Comparison of ENCODE assay signal across 28 cellular contexts in genomic region chr5:154606675-154607321, GRCh38.
"Had no signal": no experiment of that assay in that cellular context is flagged by ENCODE, and none has a peak within 500 bp of the region (broad histone marks: within the 10 kb centered on the region; RNA-seq: fewer than 3 reads in every experiment).

No MANE protein-coding gene starts in this region.

- ATAC-seq: activated naive CD8-positive, alpha-beta T cell treated with anti-CD3 and anti-CD28 coated beads, Interleukin-2, amount 50 U/mL, for 24 hours; activated T-cell treated with anti-CD3 and anti-CD28 coated beads, Interleukin-2, amount 50 U/mL, for 4 hours; Panc1; SK-N-SH treated with all-trans-retinoic acid at 6 μM for 48 hours; T-cell; T-helper 17 cell had no signal

- H3K36me3 ChIP-seq: brain microvascular endothelial cell, cardiac muscle cell had no signal

- H3K27ac Mint-ChIP-seq: activated B cell treated with CpG ODN at 0.5 μM for 24 hours; activated CD4-positive, alpha-beta memory T cell treated with anti-CD3 and anti-CD28 coated beads for 36 hours; activated naive CD4-positive, alpha-beta T cell treated with anti-CD3 and anti-CD28 coated beads, Interleukin-2, amount 10 ng/mL, durations not matched to agents 7 days and 5 days; activated naive CD8-positive, alpha-beta T cell; activated naive CD8-positive, alpha-beta T cell treated with anti-CD3 and anti-CD28 coated beads, Interleukin-2, amount 50 U/mL, for 24 hours; T-cell; T-helper 17 cell had no signal

- H3K4me3 Mint-ChIP-seq: activated B cell treated with CpG ODN at 0.5 μM for 24 hours; activated CD4-positive, alpha-beta memory T cell treated with anti-CD3 and anti-CD28 coated beads for 36 hours; activated naive CD4-positive, alpha-beta T cell treated with anti-CD3 and anti-CD28 coated beads, Interleukin-2, amount 10 ng/mL, durations not matched to agents 7 days and 5 days; activated naive CD8-positive, alpha-beta T cell; activated naive CD8-positive, alpha-beta T cell treated with anti-CD3 and anti-CD28 coated beads, Interleukin-2, amount 50 U/mL, for 24 hours; activated T-cell treated with anti-CD3 and anti-CD28 coated beads, Interleukin-2, amount 50 U/mL, for 4 hours; central memory CD8-positive, alpha-beta T cell; T-cell; T-helper 17 cell had no signal

- H3K36me3 Mint-ChIP-seq: activated CD4-positive, alpha-beta memory T cell treated with anti-CD3 and anti-CD28 coated beads for 36 hours; activated naive CD4-positive, alpha-beta T cell treated with anti-CD3 and anti-CD28 coated beads, Interleukin-2, amount 10 ng/mL, durations not matched to agents 7 days and 5 days; activated naive CD8-positive, alpha-beta T cell; T-cell had no signal

- H3K27ac ChIP-seq: brain microvascular endothelial cell, cardiac muscle cell, VCaP had no signal

- DNase-seq: activated B cell treated with CpG ODN at 0.5 μM for 24 hours; activated CD4-positive, alpha-beta memory T cell treated with anti-CD3 and anti-CD28 coated beads for 36 hours; activated CD4-positive, alpha-beta T cell treated with anti-CD3 and anti-CD28 coated beads for 4 hours; activated CD4-positive, alpha-beta T cell treated with anti-CD3 and anti-CD28 coated beads, Interleukin-2, amount 50 U/mL, for 1 hour; activated CD4-positive, CD25-positive, alpha-beta regulatory T cell treated with anti-CD3 and anti-CD28 coated beads, Interleukin-2, amount 50 U/mL, for 72 hours; activated CD8-positive, alpha-beta memory T cell treated with anti-CD3 and anti-CD28 coated beads, Interleukin-2, amount 50 U/mL, for 4 hours; activated effector memory CD4-positive, alpha-beta T cell treated with Interleukin-2 at 50 U/mL for 16 hours; activated naive CD4-positive, alpha-beta T cell treated with anti-CD3 and anti-CD28 coated beads, Interleukin-2, amount 10 ng/mL, durations not matched to agents 7 days and 5 days; activated naive CD8-positive, alpha-beta T cell treated with anti-CD3 and anti-CD28 coated beads, Interleukin-2, amount 50 U/mL, for 24 hours; activated T-cell treated with anti-CD3 and anti-CD28 coated beads for 4 hours; activated T-cell treated with anti-CD3 and anti-CD28 coated beads, Interleukin-2, amount 50 U/mL, for 4 hours; anterior cingulate cortex; brain microvascular endothelial cell; NCI-H1105; NCI-H1417 treated with DMSO at 0.1 percent for 48 hours; NCI-H187 treated with DMSO at 0.1 percent for 48 hours; NCI-H2081 treated with DMSO at 0.1 percent for 48 hours; NCI-H345; NCI-H524 treated with DMSO at 0.1 percent for 48 hours; SHP77; T-cell; T-helper 17 cell had no signal

- H3K9me3 Mint-ChIP-seq: activated B cell treated with CpG ODN at 0.5 μM for 24 hours; activated CD4-positive, alpha-beta memory T cell treated with anti-CD3 and anti-CD28 coated beads for 36 hours; activated naive CD4-positive, alpha-beta T cell treated with anti-CD3 and anti-CD28 coated beads, Interleukin-2, amount 10 ng/mL, durations not matched to agents 7 days and 5 days; activated naive CD8-positive, alpha-beta T cell treated with anti-CD3 and anti-CD28 coated beads, Interleukin-2, amount 50 U/mL, for 24 hours; activated T-cell treated with anti-CD3 and anti-CD28 coated beads, Interleukin-2, amount 50 U/mL, for 4 hours; central memory CD8-positive, alpha-beta T cell; T-cell had no signal

- H3K4me3 ChIP-seq: cardiac muscle cell had no signal
